8 cellular contexts compared by ENCODE assay signal in genomic region chr14:75294649-75295033, GRCh38. TPM values are rescaled to one million over a fixed set of nuclear protein-coding genes. Genes with fewer than 3 reads are reported as not detected.
DNase-seq lines count a peak whose midpoint lies in the region; ATAC-seq, FAIRE-seq and TF ChIP-seq lines count a peak whose summit lies in the region.

No MANE protein-coding gene starts in this region.

- H3K4me3 ChIP-seq in AG04450 (ENCODE audit: low read depth, low read length) (peak overlapping the region; percentile 80), H7 (ENCODE audit: insufficient read depth, low read depth, low read length) (peak overlapping the region; percentile 74), astrocyte (ENCODE audit: insufficient read depth, low read depth, low read length) (peak overlapping the region; percentile 91), liver (ENCODE audit: low read depth in 1 of 3, low read length in 3 of 3) (peak overlapping the region; percentile 49 to 71 (median 67)), tibial nerve (peak overlapping the region; percentile 40 to 67 (median 52))

- TF ChIP-seq POLR2A in tibial nerve (IDR thresholded peaks at IDR 0.05), result no peak

- no peaks in the 10 kb centered on the region for H3K36me3 Mint-ChIP-seq in astrocyte (ENCODE audit: low read depth, unreplicated experiment)

- TF ChIP-seq CTCF in AG04450 (IDR thresholded peaks at IDR 0.05; ENCODE audit: low read depth, low read length) (peak; percentile 38; the same call in 1 of the 2 replicates), astrocyte (IDR thresholded peaks at IDR 0.05; ENCODE audit: insufficient read depth, low read depth, low read length) (peak; percentile 5), liver (IDR thresholded peaks at IDR 0.05; ENCODE audit: low read depth, low read length, missing input control) (no peak), tibial nerve (IDR thresholded peaks at IDR 0.05) (peak in 4 of 5 experiments; percentile 1 to 41 (median 26))

- H3K27me3 Mint-ChIP-seq in astrocyte (ENCODE audit: low read depth, unreplicated experiment), result peaks cover 5% of the 10 kb centered on the region

- peak overlapping the region; percentile 100 for H3K4me2 ChIP-seq in astrocyte (ENCODE audit: low read length)

- intact Hi-C loops in posterior vena cava (cut with DNase I), result no loop called here

- H2AFZ ChIP-seq in astrocyte (ENCODE audit: low read depth, low read length), result peak overlapping the region; percentile 87

- ATAC-seq in GM21447 (IDR thresholded peaks at IDR 0.05; ENCODE audit: unreplicated experiment) (no peak), GM21423 (IDR thresholded peaks at IDR 0.05; ENCODE audit: unreplicated experiment) (no peak)

- POLR2A ChIA-PET in AG04450 (lab: Yijun Ruan, JAX), result interaction anchor here (1.0 to 2.1 kb wide), 6 partner anchors 13 to 168 kb away, joined by 3 to 13 read pairs (median 5); partner anchors contain the start of genes FOS and NEK9

- FAIRE-seq in astrocyte (lab: Jason Lieb, UNC), result no peak

- H3K9me3 ChIP-seq in AG04450 (ENCODE audit: control insufficient read depth, insufficient read depth, low read length) (no peaks in the 10 kb centered on the region), astrocyte (ENCODE audit: insufficient read depth, low read depth, low read length) (no peaks in the 10 kb centered on the region), liver (ENCODE audit: control insufficient read depth in 4 of 4, low read length in 3 of 4) (no peaks in the 10 kb centered on the region), tibial nerve (no peaks in the 10 kb centered on the region)

- no peaks in the 10 kb centered on the region for H3K36me3 ChIP-seq in H7 (replicated peaks; ENCODE audit: control insufficient read depth, insufficient read depth, low read length)
- H3K36me3 ChIP-seq in astrocyte (ENCODE audit: insufficient read depth, low read length), result no peaks in the 10 kb centered on the region
- no peaks in the 10 kb centered on the region for H3K36me3 ChIP-seq in liver (ENCODE audit: control insufficient read depth in 4 of 4, insufficient read depth in 3 of 4, low read depth in 1 of 4, low read length in 3 of 4)
- no peaks in the 10 kb centered on the region for H3K36me3 ChIP-seq in tibial nerve

- H3K27ac Mint-ChIP-seq in astrocyte (ENCODE audit: unreplicated experiment), result peak overlapping the region; percentile 99

- peak overlapping the region; percentile 87 for H3K4me3 Mint-ChIP-seq in astrocyte (ENCODE audit: unreplicated experiment)

- H3K9ac ChIP-seq in astrocyte (ENCODE audit: low read length) (peak overlapping the region; percentile 98), liver (ENCODE audit: low read depth in 1 of 2, low read length in 2 of 2) (peak overlapping the region; percentile 85 to 90)

- TF ChIP-seq EP300 in tibial nerve (IDR thresholded peaks at IDR 0.05), result no peak

- H3K27ac ChIP-seq in AG04450 (ENCODE audit: low read depth, low read length) (peak overlapping the region; percentile 59), astrocyte (ENCODE audit: low read depth, low read length) (peak overlapping the region; percentile 97), liver (ENCODE audit: low read depth in 1 of 2, low read length in 2 of 2) (peak overlapping the region; percentile 84 to 88), tibial nerve (peak overlapping the region; percentile 94 to 97 (median 96))

- DNase-seq in AG04450 (ENCODE audit: low read depth, low spot score), result no peak
- peak; percentile 76 for DNase-seq in H7
- DNase-seq in astrocyte (ENCODE audit: low read depth), result no peak
- DNase-seq in tibial nerve (ENCODE audit: low spot score in 2 of 2), result no peak
- no peak for DNase-seq in posterior vena cava (ENCODE audit: low spot score)

- H3K4me1 Mint-ChIP-seq in astrocyte (ENCODE audit: low read depth, unreplicated experiment), result peaks cover 9% of the 10 kb centered on the region

- CTCF ChIA-PET in AG04450 (lab: Charles Lee), result interaction anchor here (0.9 to 6.1 kb wide), 9 partner anchors 8 to 192 kb away, joined by 3 to 48 read pairs (median 5); no protein-coding TSS in a partner anchor

- peaks cover 16% of the 10 kb centered on the region for H3K4me1 ChIP-seq in astrocyte (ENCODE audit: insufficient read depth, low read length)
- peaks cover 0 to 32% (median 15%) of the 10 kb centered on the region in 4 donors for H3K4me1 ChIP-seq in liver (ENCODE audit: control insufficient read depth in 4 of 4, insufficient read depth in 4 of 4, low read length in 3 of 4)
- peaks cover 0 to 52% (median 28%) of the 10 kb centered on the region in 4 donors for H3K4me1 ChIP-seq in tibial nerve

- no peaks in the 10 kb centered on the region for H3K79me2 ChIP-seq in astrocyte (ENCODE audit: insufficient read depth, low read length)

- no peaks in the 10 kb centered on the region for H4K20me1 ChIP-seq in astrocyte (ENCODE audit: insufficient read depth, low read length)

- WGBS in liver, result 2% methylated on average over 9 of the region's 9 CpGs
- WGBS in tibial nerve, 2 donors, result 1 to 3% methylated on average over 9 of the region's 9 CpGs

- no peaks in the 10 kb centered on the region for H3K9me3 Mint-ChIP-seq in astrocyte (ENCODE audit: unreplicated experiment)

- H3K27me3 ChIP-seq in AG04450 (ENCODE audit: control insufficient read depth, insufficient read depth, low read length) (peaks cover 5% of the 10 kb centered on the region), H7 (ENCODE audit: control insufficient read depth, insufficient read depth, low read length) (no peaks in the 10 kb centered on the region), astrocyte (ENCODE audit: insufficient read depth, low read length) (peaks cover 5% of the 10 kb centered on the region), liver (ENCODE audit: control insufficient read depth in 4 of 4, insufficient read depth in 4 of 4, low read length in 3 of 4) (no peaks in the 10 kb centered on the region), tibial nerve (no peaks in the 10 kb centered on the region)

- no peak for TF ChIP-seq RAD21 in liver (IDR thresholded peaks at IDR 0.05)

TF ChIP-seq in liver, 16 proteins besides CTCF, POLR2A, EP300 and RAD21:
- TF ChIP-seq YY1 (IDR thresholded peaks at IDR 0.05) (peak; percentile 12), GABPA (IDR thresholded peaks at IDR 0.05 in 1 of 2, conservative IDR thresholded peaks at IDR 0.05 in 1 of 2) (no peak), MAX (IDR thresholded peaks at IDR 0.05) (no peak), ATF3 (IDR thresholded peaks at IDR 0.05) (no peak), SP1 (IDR thresholded peaks at IDR 0.05) (no peak)
TF ChIP-seq in liver: peak in this region for 1.

RNA-seq across cellular contexts. Expression of gene FOS, which starts 16.0 kb away (rescaled TPM):
- polyA plus RNA-seq in AG04450 (2011; rRNA removed) (30.6 and 55.8 TPM in 2 replicates), liver (10 to 100 TPM; 13.2 to 82.7 TPM)
- 112 and 193 TPM in 2 replicates for polyA minus RNA-seq in AG04450 (2011; rRNA and poly(A)+ RNA removed)
- 14.2 and 217 TPM in 2 replicates for total RNA-seq in H7 (2014; rRNA removed; shearing (Covaris generic))
- total RNA-seq in astrocyte (33.9 and 57.7 TPM in 2 replicates), liver (10 to 100 TPM; 18.9 to 21.2 TPM), tibial nerve (1,000 to 10,000 TPM in 1 of 4 donors, 100 to 1,000 TPM in 3; 373 to 1,352 (median 619) TPM), posterior vena cava (100 to 1,000 TPM; 485 to 992 TPM)
